In the genomic region with DNA sequence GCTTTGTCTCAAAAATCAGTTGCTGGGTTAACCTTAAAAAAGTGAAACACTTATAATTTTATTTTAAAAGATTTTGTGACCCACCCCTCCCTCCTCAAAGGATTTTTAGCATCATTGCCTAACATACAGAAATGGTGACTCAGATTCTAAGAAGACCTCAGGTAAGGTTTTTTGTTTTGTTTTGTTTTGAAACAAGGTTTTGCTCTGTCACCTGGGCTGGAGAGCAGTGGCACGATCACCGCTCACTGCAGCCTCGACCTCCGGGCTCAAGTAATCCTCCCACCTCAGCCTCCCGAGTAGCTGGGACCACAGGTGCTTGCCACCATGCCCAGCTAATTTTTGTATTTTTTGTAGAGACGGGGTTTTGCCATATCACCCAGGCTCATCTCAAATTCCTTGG, we compare ENCODE assay signal across 17 cellular contexts.
DNase-seq lines count a peak whose midpoint lies in the region; ATAC-seq and TF ChIP-seq lines count a peak whose summit lies in the region.
"Had no signal": no experiment of that assay in that cellular context is flagged by ENCODE, and none has a peak within 500 bp of the region (broad histone marks: within the 10 kb centered on the region; RNA-seq: fewer than 3 reads in every experiment).

No MANE protein-coding gene starts in this region.

- 95% methylated on average over 6 of the region's 6 CpGs for WGBS in thymus
- WGBS in hepatocyte (ENCODE audit: low lambda C conversion rate, missing lambda C conversion rate), result over 99% methylated on average over 6 of the region's 6 CpGs

- H4K20me1 ChIP-seq in hepatocyte (ENCODE audit: insufficient read depth, poor library complexity, severe bottlenecking), result no peaks in the 10 kb centered on the region

- H2AFZ ChIP-seq in hepatocyte, result no peak overlapping the region

- H3K36me3 Mint-ChIP-seq in effector memory CD8-positive, alpha-beta T cell (ENCODE audit: insufficient read depth), result peaks cover 72% of the 10 kb centered on the region

- TF ChIP-seq POLR2A in Peyer's patch (IDR thresholded peaks at IDR 0.05), result no peak

- H3K27me3 ChIP-seq in left ventricle myocardium inferior (ENCODE audit: low read depth) (no peaks in the 10 kb centered on the region), Peyer's patch (no peaks in the 10 kb centered on the region), thymus (ENCODE audit: control insufficient read depth, insufficient read depth) (no peaks in the 10 kb centered on the region), hepatocyte (no peaks in the 10 kb centered on the region)
- H3K27me3 ChIP-seq: body of pancreas, suprapubic skin had no signal

- peak overlapping the region; percentile 60 to 69 for H3K4me3 Mint-ChIP-seq in effector memory CD8-positive, alpha-beta T cell
- H3K4me3 Mint-ChIP-seq: activated B cell treated with CpG ODN at 0.5 μM for 24 hours had no signal

- H3K9me2 ChIP-seq in hepatocyte (replicated peaks; ENCODE audit: insufficient read depth), result no peaks in the 10 kb centered on the region

- H3K4me1 ChIP-seq in left ventricle myocardium inferior (peaks cover 73% of the 10 kb centered on the region), Peyer's patch (peaks cover 2 to 33% (median 4%) of the 10 kb centered on the region in 4 donors), thymus (ENCODE audit: control insufficient read depth, insufficient read depth, low read length) (peaks cover 25% of the 10 kb centered on the region), hepatocyte (ENCODE audit: insufficient read depth) (peaks cover 12% of the 10 kb centered on the region)

- peak overlapping the region; percentile 14 for H3K27ac ChIP-seq in left ventricle myocardium inferior (replicated peaks)
- H3K27ac ChIP-seq in Peyer's patch, result peak overlapping the region; percentile 10 to 52 (median 38)
- H3K27ac ChIP-seq in thymus (ENCODE audit: low read depth), result peak overlapping the region; percentile 2
- no peak overlapping the region for H3K27ac ChIP-seq in hepatocyte
- H3K27ac ChIP-seq: body of pancreas, suprapubic skin had no signal

- intact Hi-C loops in left ventricle myocardium inferior (cut with micrococcal nuclease) (no loop called here), left ventricle myocardium superior (cut with micrococcal nuclease) (no loop called here)

- H3K4me3 ChIP-seq in left ventricle myocardium inferior (no peak overlapping the region), Peyer's patch (no peak overlapping the region), thymus (ENCODE audit: low read length) (no peak overlapping the region), hepatocyte (no peak overlapping the region)
- H3K4me3 ChIP-seq: body of pancreas, suprapubic skin had no signal

- no peaks in the 10 kb centered on the region for H3K27me3 Mint-ChIP-seq in effector memory CD8-positive, alpha-beta T cell
- H3K27me3 Mint-ChIP-seq: activated B cell treated with CpG ODN at 0.5 μM for 24 hours had no signal

- no peaks in the 10 kb centered on the region for H3K79me2 ChIP-seq in hepatocyte

- peaks cover 28% of the 10 kb centered on the region for H3K36me3 ChIP-seq in left ventricle myocardium inferior
- H3K36me3 ChIP-seq in Peyer's patch, result peaks cover 0 to 31% (median 0%) of the 10 kb centered on the region in 3 donors
- no peaks in the 10 kb centered on the region for H3K36me3 ChIP-seq in thymus (ENCODE audit: control insufficient read depth, insufficient read depth)
- no peaks in the 10 kb centered on the region for H3K36me3 ChIP-seq in hepatocyte (replicated peaks; ENCODE audit: insufficient read depth, low read depth)

- H3K9me3 Mint-ChIP-seq in effector memory CD8-positive, alpha-beta T cell, result peaks cover 0 to 2% of the 10 kb centered on the region in 2 donors
- H3K9me3 Mint-ChIP-seq: activated B cell treated with CpG ODN at 0.5 μM for 24 hours had no signal

- no peak overlapping the region for H3K4me2 ChIP-seq in hepatocyte

- peaks cover 51 to 67% of the 10 kb centered on the region in 2 donors for H3K4me1 Mint-ChIP-seq in effector memory CD8-positive, alpha-beta T cell (ENCODE audit: low read depth in 2 of 2)

- no peak for DNase-seq in left ventricle myocardium inferior
- no peak for DNase-seq in left ventricle myocardium superior
- no peak for DNase-seq in Peyer's patch
- no peak for DNase-seq in effector memory CD8-positive, alpha-beta T cell
- no peak for DNase-seq in hepatocyte (ENCODE audit: low spot score)
- DNase-seq in H4 (ENCODE audit: low spot score), result no peak
- DNase-seq in stimulated activated CD4-positive, alpha-beta T cell treated with anti-CD3 and anti-CD28 coated beads, Interleukin-2, amount 100 ng/mL, for 48 hours, result no peak
- DNase-seq: activated B cell treated with CpG ODN at 0.5 μM for 24 hours, body of pancreas, DMS153, erythroblast, glutamatergic neuron, GOT3, KG1, NCI-H1105 had no signal

- H3K9me3 ChIP-seq in left ventricle myocardium inferior (replicated peaks), result no peaks in the 10 kb centered on the region
- H3K9me3 ChIP-seq in Peyer's patch, result no peaks in the 10 kb centered on the region
- no peaks in the 10 kb centered on the region for H3K9me3 ChIP-seq in thymus (ENCODE audit: control insufficient read depth)
- H3K9me3 ChIP-seq in hepatocyte (ENCODE audit: low read depth), result no peaks in the 10 kb centered on the region
- H3K9me3 ChIP-seq: body of pancreas, suprapubic skin had no signal

- TF ChIP-seq CTCF in left ventricle myocardium inferior (IDR thresholded peaks at IDR 0.05; ENCODE audit: borderline replicate concordance) (no peak), Peyer's patch (IDR thresholded peaks at IDR 0.05) (no peak), hepatocyte (IDR thresholded peaks at IDR 0.05; ENCODE audit: poor library complexity) (no peak)

- H3K27ac Mint-ChIP-seq in effector memory CD8-positive, alpha-beta T cell, result peak overlapping the region; percentile 77 to 91

- no peak for ATAC-seq in left ventricle myocardium superior
- ATAC-seq in effector memory CD8-positive, alpha-beta T cell (replicated peaks), result peak; percentile 49
- ATAC-seq: body of pancreas had no signal
